In the genomic region with DNA sequence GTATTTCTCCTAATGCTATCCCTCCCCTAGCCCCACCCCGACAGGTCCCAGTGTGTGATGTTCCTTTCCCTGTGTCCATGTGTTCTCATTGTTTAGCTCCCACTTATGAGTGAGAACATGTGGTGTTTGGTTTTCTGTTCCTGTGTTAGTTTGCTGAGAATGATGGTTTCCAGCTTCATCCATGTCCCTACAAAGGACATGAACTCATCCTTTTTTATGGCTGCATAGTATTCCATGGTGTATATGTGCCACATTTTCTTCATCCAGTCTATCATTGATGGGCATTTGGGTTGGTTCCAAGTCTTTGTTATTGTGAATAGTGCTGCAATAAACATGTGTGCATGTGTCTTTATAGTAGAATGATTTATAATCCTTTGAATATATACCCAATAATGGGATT, we compare ENCODE assay signal across 12 cellular contexts. TPM values are rescaled to one million over a fixed set of nuclear protein-coding genes. Genes with fewer than 3 reads are reported as not detected.
"Had no signal": no experiment of that assay in that cellular context is flagged by ENCODE, and none has a peak within 500 bp of the region (broad histone marks: within the 10 kb centered on the region; RNA-seq: fewer than 3 reads in every experiment).

No MANE protein-coding gene starts in this region.

RNA-seq across cellular contexts. Expression of gene ANGPTL3, which starts 13.3 kb away (rescaled TPM):
- total RNA-seq: OCI-LY7, PC-3, PC-9, Peyer's patch, Right ventricle myocardium inferior, Right ventricle myocardium superior, RPMI7951, SJCRH30, SJSA1, SK-MEL-5, T-cell had no signal
- polyA plus RNA-seq: SK-N-SH had no signal
